Comparison of ENCODE assay signal across 20 cellular contexts in the genomic region with DNA sequence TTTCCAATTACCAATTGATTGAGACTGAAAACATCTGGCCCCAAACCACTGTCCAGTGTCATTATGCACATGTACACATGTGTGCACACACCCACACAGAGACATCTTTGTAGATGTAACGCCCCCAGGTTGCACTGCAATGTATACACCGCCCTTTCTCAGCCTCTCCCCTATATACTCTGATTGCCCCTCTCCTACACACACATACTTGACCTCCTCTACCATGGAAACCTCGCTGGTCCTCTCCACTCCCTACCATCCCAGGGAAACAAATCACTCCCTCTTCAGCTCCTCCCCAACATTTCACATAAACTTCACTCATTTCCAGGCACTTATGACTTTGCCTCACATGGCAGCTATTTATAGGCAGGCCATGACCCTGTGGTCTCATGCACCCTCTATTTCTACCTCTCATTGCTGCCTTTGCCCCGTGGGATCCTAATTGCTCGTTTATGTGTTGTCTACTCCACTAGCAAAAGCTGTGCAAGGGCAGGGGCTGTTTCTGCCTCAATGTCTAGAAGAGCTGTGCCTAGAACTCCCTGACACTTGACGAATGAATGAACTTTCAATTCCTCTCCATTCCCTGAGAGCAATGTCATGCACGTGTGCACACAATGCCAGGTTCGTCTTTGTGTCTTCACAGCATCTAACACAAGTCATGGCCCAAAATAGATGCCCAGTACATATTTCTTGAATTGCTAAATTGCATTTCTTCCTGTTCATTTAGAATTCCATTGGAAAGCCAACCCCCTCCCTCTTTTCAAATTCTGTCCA. TPM values are rescaled to one million over a fixed set of nuclear protein-coding genes. Genes with fewer than 3 reads are reported as not detected.
A peak's percentile ranks its signal among the peaks of the same experiment; 100 is the strongest.
DNase-seq lines count a peak whose midpoint lies in the region; ATAC-seq, FAIRE-seq and TF ChIP-seq lines count a peak whose summit lies in the region.
"Had no signal": no experiment of that assay in that cellular context is flagged by ENCODE, and none has a peak within 500 bp of the region (broad histone marks: within the 10 kb centered on the region; RNA-seq: fewer than 3 reads in every experiment).

No MANE protein-coding gene starts in this region.

- no peak overlapping the region for H3K9ac ChIP-seq in keratinocyte (ENCODE audit: control insufficient read depth, extremely low read depth, insufficient read depth, low read length)

- intact Hi-C loops in activated B cell treated with CpG ODN at 0.5 μM for 24 hours (cut with micrococcal nuclease) (no loop called here), left ventricle myocardium inferior (cut with micrococcal nuclease) (no loop called here), Calu3 (cut with micrococcal nuclease; ENCODE audit: unreplicated experiment) (loop anchor here (5.0 kb wide), 1 partner anchor 47 kb away; no protein-coding TSS in a partner anchor)

- BruUV-seq in Calu3 (replicated peaks; lab: Mats Ljungman, UMichigan), result no TSS peak

- no peak overlapping the region for H3K4me3 Mint-ChIP-seq in activated naive CD4-positive, alpha-beta T cell treated with anti-CD3 and anti-CD28 coated beads, Interleukin-2, amount 10 ng/mL, durations not matched to agents 7 days and 5 days
- H3K4me3 Mint-ChIP-seq in activated B cell treated with CpG ODN at 0.5 μM for 24 hours (peak overlapping the region; percentile 12), Calu3 (ENCODE audit: low read depth, unreplicated experiment) (no peak overlapping the region)
- H3K4me3 Mint-ChIP-seq: dendritic cell treated with granulocyte-macrophage colony-stimulating factor and Interleukin-4, amounts not matched to agents 40 ng/mL and 50 ng/mL, for 4 days had no signal

- H3K27me3 ChIP-seq in keratinocyte (ENCODE audit: control insufficient read depth, extremely low read depth, insufficient read depth, low read length), result peaks cover 11% of the 10 kb centered on the region
- H3K27me3 ChIP-seq in left ventricle myocardium inferior (ENCODE audit: low read depth), result peaks cover 13% of the 10 kb centered on the region
- H3K27me3 ChIP-seq: body of pancreas, gastrocnemius medialis had no signal

- peak; percentile 51 for ATAC-seq in activated B cell treated with CpG ODN at 0.5 μM for 24 hours (ENCODE audit: low read depth)
- ATAC-seq: body of pancreas, gastrocnemius medialis had no signal

- dilution Hi-C loops in keratinocyte (cut with MboI; ENCODE audit: extremely low pct_ligation_motif_present, low sequenced_read_pairs), result no loop called here

- H3K4me1 Mint-ChIP-seq in activated naive CD4-positive, alpha-beta T cell treated with anti-CD3 and anti-CD28 coated beads, Interleukin-2, amount 10 ng/mL, durations not matched to agents 7 days and 5 days, result peaks cover 89% of the 10 kb centered on the region
- H3K4me1 Mint-ChIP-seq in activated B cell treated with CpG ODN at 0.5 μM for 24 hours (peaks cover 78% of the 10 kb centered on the region), Calu3 (ENCODE audit: low read depth, unreplicated experiment) (peaks cover 19% of the 10 kb centered on the region)

- H3K9me3 Mint-ChIP-seq in activated naive CD4-positive, alpha-beta T cell treated with anti-CD3 and anti-CD28 coated beads, Interleukin-2, amount 10 ng/mL, durations not matched to agents 7 days and 5 days, result no peaks in the 10 kb centered on the region
- H3K9me3 Mint-ChIP-seq in activated B cell treated with CpG ODN at 0.5 μM for 24 hours (no peaks in the 10 kb centered on the region), Calu3 (ENCODE audit: low read depth, unreplicated experiment) (no peaks in the 10 kb centered on the region)
- H3K9me3 Mint-ChIP-seq: dendritic cell treated with granulocyte-macrophage colony-stimulating factor and Interleukin-4, amounts not matched to agents 40 ng/mL and 50 ng/mL, for 4 days had no signal

- H3K36me3 ChIP-seq in keratinocyte (ENCODE audit: control insufficient read depth in 2 of 2, extremely low read depth in 1 of 2, insufficient read depth in 2 of 2, low read length in 2 of 2), result no peaks in the 10 kb centered on the region
- H3K36me3 ChIP-seq in left ventricle myocardium inferior, result no peaks in the 10 kb centered on the region
- H3K36me3 ChIP-seq: gastrocnemius medialis had no signal

- no peaks in the 10 kb centered on the region for H3K4me1 ChIP-seq in keratinocyte (ENCODE audit: control insufficient read depth, extremely low read depth, insufficient read depth, low read length)
- peaks cover 16% of the 10 kb centered on the region for H3K4me1 ChIP-seq in left ventricle myocardium inferior
- H3K4me1 ChIP-seq: gastrocnemius medialis had no signal

- no peak overlapping the region for H3K4me2 ChIP-seq in keratinocyte (ENCODE audit: control insufficient read depth, extremely low read depth, insufficient read depth, low read depth, low read length)

- H3K9me3 ChIP-seq in keratinocyte (ENCODE audit: control insufficient read depth, low read depth, low read length) (no peaks in the 10 kb centered on the region), left ventricle myocardium inferior (replicated peaks) (no peaks in the 10 kb centered on the region)
- H3K9me3 ChIP-seq: body of pancreas, gastrocnemius medialis had no signal

- TF ChIP-seq CTCF in activated B cell treated with CpG ODN at 0.5 μM for 24 hours (IDR thresholded peaks at IDR 0.05) (no peak), keratinocyte (optimal IDR thresholded peaks at IDR 0.05 in 1 of 3, IDR thresholded peaks at IDR 0.05 in 1 of 3, conservative IDR thresholded peaks at IDR 0.05 in 1 of 3; ENCODE audit: extremely low read depth in 1 of 3, insufficient read depth in 2 of 3, low read length in 3 of 3) (no peak), left ventricle myocardium inferior (IDR thresholded peaks at IDR 0.05; ENCODE audit: borderline replicate concordance) (no peak), Calu3 (IDR thresholded peaks at IDR 0.05; ENCODE audit: unreplicated experiment) (no peak)

- H3K9me1 ChIP-seq in keratinocyte (ENCODE audit: control insufficient read depth, extremely low read depth, insufficient read depth, low read length), result no peaks in the 10 kb centered on the region

- H3K79me2 ChIP-seq in keratinocyte (ENCODE audit: control insufficient read depth, insufficient read depth, low read length), result no peaks in the 10 kb centered on the region

- H3K27ac ChIP-seq in keratinocyte (ENCODE audit: control insufficient read depth, insufficient read depth, low read length), result no peak overlapping the region
- no peak overlapping the region for H3K27ac ChIP-seq in left ventricle myocardium inferior (replicated peaks)
- H3K27ac ChIP-seq: body of pancreas, gastrocnemius medialis had no signal

- peak overlapping the region; percentile 82 for H3K27ac Mint-ChIP-seq in activated naive CD4-positive, alpha-beta T cell treated with anti-CD3 and anti-CD28 coated beads, Interleukin-2, amount 10 ng/mL, durations not matched to agents 7 days and 5 days
- H3K27ac Mint-ChIP-seq in activated B cell treated with CpG ODN at 0.5 μM for 24 hours (no peak overlapping the region), Calu3 (ENCODE audit: unreplicated experiment) (no peak overlapping the region)
- H3K27ac Mint-ChIP-seq: dendritic cell treated with granulocyte-macrophage colony-stimulating factor and Interleukin-4, amounts not matched to agents 40 ng/mL and 50 ng/mL, for 4 days had no signal

- H4K20me1 ChIP-seq in keratinocyte (ENCODE audit: control insufficient read depth, extremely low read depth, insufficient read depth, low read length), result no peaks in the 10 kb centered on the region

- H3K4me3 ChIP-seq in keratinocyte (ENCODE audit: control insufficient read depth in 2 of 3, extremely low read depth in 1 of 3, insufficient read depth in 2 of 3, low read depth in 1 of 3, low read length in 3 of 3) (no peak overlapping the region), left ventricle myocardium inferior (no peak overlapping the region)
- H3K4me3 ChIP-seq: body of pancreas, gastrocnemius medialis had no signal

- no peak for DNase-seq in activated naive CD4-positive, alpha-beta T cell treated with anti-CD3 and anti-CD28 coated beads, Interleukin-2, amount 10 ng/mL, durations not matched to agents 7 days and 5 days
- DNase-seq in activated naive CD4-positive, alpha-beta T cell (lab: John Stamatoyannopoulos, UW), result no peak
- DNase-seq in activated B cell treated with CpG ODN at 0.5 μM for 24 hours (no peak), keratinocyte (ENCODE audit: low read depth, low spot score) (no peak), urothelium cell line (ENCODE audit: low spot score) (no peak), left ventricle myocardium inferior (no peak), occipital lobe (lab: John Stamatoyannopoulos, UW) (no peak), Calu3 (no peak)
- DNase-seq: body of pancreas, gastrocnemius medialis, GF-D8, NCI-H1694, SHP77, T-helper 9 cell had no signal

- POLR2A ChIA-PET in activated B cell treated with CpG ODN at 0.5 μM for 24 hours (lab: Charles Lee), result no interaction called here

- CTCF ChIA-PET in activated naive CD4-positive, alpha-beta T cell treated with anti-CD3 and anti-CD28 coated beads, Interleukin-2, amount 10 ng/mL, durations not matched to agents 7 days and 5 days (lab: Charles Lee), result interaction anchor here (0.9 to 2.1 kb wide), 3 partner anchors 17 to 21 kb away, joined by 3 to 6 read pairs (median 4); no protein-coding TSS in a partner anchor
- CTCF ChIA-PET in activated B cell treated with CpG ODN at 0.5 μM for 24 hours (lab: Charles Lee) (interaction anchor here (0.9 to 2.0 kb wide), 3 partner anchors 17 to 415 kb away, joined by 3 to 8 read pairs (median 4); no protein-coding TSS in a partner anchor), Calu3 (lab: Charles Lee) (no interaction called here)

- H2AFZ ChIP-seq in keratinocyte (ENCODE audit: control insufficient read depth, low read length), result no peak overlapping the region

- H3K27me3 Mint-ChIP-seq in activated naive CD4-positive, alpha-beta T cell treated with anti-CD3 and anti-CD28 coated beads, Interleukin-2, amount 10 ng/mL, durations not matched to agents 7 days and 5 days, result no peaks in the 10 kb centered on the region
- no peaks in the 10 kb centered on the region for H3K27me3 Mint-ChIP-seq in activated B cell treated with CpG ODN at 0.5 μM for 24 hours
- H3K27me3 Mint-ChIP-seq in Calu3 (ENCODE audit: unreplicated experiment), result peaks cover 17% of the 10 kb centered on the region

- peak; percentile 26 for FAIRE-seq in keratinocyte (lab: Jason Lieb, UNC)
- FAIRE-seq in urothelium cell line (lab: Jason Lieb, UNC), result peak; percentile 88
- FAIRE-seq: D721Med, H54 had no signal

- peaks cover 71% of the 10 kb centered on the region for H3K36me3 Mint-ChIP-seq in activated naive CD4-positive, alpha-beta T cell treated with anti-CD3 and anti-CD28 coated beads, Interleukin-2, amount 10 ng/mL, durations not matched to agents 7 days and 5 days
- H3K36me3 Mint-ChIP-seq in activated B cell treated with CpG ODN at 0.5 μM for 24 hours (ENCODE audit: low read depth) (peaks cover 7% of the 10 kb centered on the region), Calu3 (ENCODE audit: insufficient read depth, unreplicated experiment) (no peaks in the 10 kb centered on the region)

RNA-seq across cellular contexts. Expression of gene TMA7B, which starts 10.0 kb away (rescaled TPM):
- total RNA-seq in activated B cell treated with CpG ODN at 0.5 μM for 24 hours (0.58 TPM in 1 of 2 replicates, not detected in the other), left ventricle myocardium inferior (not detected), occipital lobe (not detected), Calu3 (2022) (not detected in 2 replicates)
- not detected in 3 replicates for polyA plus RNA-seq in keratinocyte
- not detected for polyA plus RNA-seq in keratinocyte (2011; ENCODE audit: low read depth)
- polyA plus RNA-seq in keratinocyte (2011; cell fraction: cytosol; rRNA removed), result not detected in 2 replicates
- polyA plus RNA-seq in keratinocyte (2011; cell fraction: nucleus; rRNA removed), result not detected in 2 replicates
- polyA plus RNA-seq in keratinocyte (2012; ENCODE audit: low replicate concordance), result not detected in 2 replicates
- polyA minus RNA-seq in keratinocyte, result not detected in 3 replicates
- polyA minus RNA-seq in keratinocyte (2011; cell fraction: cytosol; rRNA and poly(A)+ RNA removed), result not detected
- not detected in 2 replicates for polyA minus RNA-seq in keratinocyte (2011; cell fraction: nucleus; rRNA and poly(A)+ RNA removed)
- total RNA-seq: body of pancreas, epithelial cell of proximal tubule, gastrocnemius medialis, HT-29 had no signal
- polyA plus RNA-seq: liver had no signal

RNA-seq across cellular contexts. Expression of gene FAM83F, which starts 44.6 kb away (rescaled TPM):
- total RNA-seq in activated B cell treated with CpG ODN at 0.5 μM for 24 hours (0.02 and 0.13 TPM in 2 replicates), left ventricle myocardium inferior (4.4 TPM), occipital lobe (0.78 TPM), Calu3 (2022) (21.0 and 21.9 TPM in 2 replicates)
- 15.3 to 45.1 TPM (median 22.8 TPM) in 3 replicates for polyA plus RNA-seq in keratinocyte
- 9.5 TPM for polyA plus RNA-seq in keratinocyte (2011; ENCODE audit: low read depth)
- polyA plus RNA-seq in keratinocyte (2011; cell fraction: cytosol; rRNA removed), result 19.8 and 29.4 TPM in 2 replicates
- polyA plus RNA-seq in keratinocyte (2011; cell fraction: nucleus; rRNA removed), result 35.3 and 43.3 TPM in 2 replicates
- polyA plus RNA-seq in keratinocyte (2012; ENCODE audit: low replicate concordance), result 20.1 and 21.1 TPM in 2 replicates
- 53.5 to 74.3 TPM (median 58.2 TPM) in 3 replicates for polyA minus RNA-seq in keratinocyte
- 35.7 TPM for polyA minus RNA-seq in keratinocyte (2011; cell fraction: cytosol; rRNA and poly(A)+ RNA removed)
- polyA minus RNA-seq in keratinocyte (2011; cell fraction: nucleus; rRNA and poly(A)+ RNA removed), result 33.4 and 46.8 TPM in 2 replicates

RNA-seq across cellular contexts. Expression of gene GRAP2, which starts 49.3 kb away (rescaled TPM):
- total RNA-seq in activated B cell treated with CpG ODN at 0.5 μM for 24 hours (4.2 and 4.3 TPM in 2 replicates), left ventricle myocardium inferior (1.6 TPM), occipital lobe (2.7 TPM), Calu3 (2022) (not detected in 2 replicates)
- polyA plus RNA-seq in keratinocyte, result 0.04 TPM in 1 of 3 replicates, not detected in the others
- not detected for polyA plus RNA-seq in keratinocyte (2011; ENCODE audit: low read depth)
- polyA plus RNA-seq in keratinocyte (2011; cell fraction: cytosol; rRNA removed), result not detected in 2 replicates
- polyA plus RNA-seq in keratinocyte (2011; cell fraction: nucleus; rRNA removed), result not detected in 2 replicates
- polyA plus RNA-seq in keratinocyte (2012; ENCODE audit: low replicate concordance), result 0.18 TPM in 1 of 2 replicates, not detected in the other
- not detected in 3 replicates for polyA minus RNA-seq in keratinocyte
- polyA minus RNA-seq in keratinocyte (2011; cell fraction: cytosol; rRNA and poly(A)+ RNA removed), result not detected
- not detected in 2 replicates for polyA minus RNA-seq in keratinocyte (2011; cell fraction: nucleus; rRNA and poly(A)+ RNA removed)
- total RNA-seq: epithelial cell of proximal tubule, HT-29 had no signal

RNA-seq across cellular contexts. Expression of gene ENTHD1, which starts 56.6 kb away (rescaled TPM):
- total RNA-seq in activated B cell treated with CpG ODN at 0.5 μM for 24 hours (0.15 TPM in 1 of 2 replicates, not detected in the other), left ventricle myocardium inferior (not detected), occipital lobe (0.16 TPM), Calu3 (2022) (not detected in 2 replicates)
- not detected in 3 replicates for polyA plus RNA-seq in keratinocyte
- polyA plus RNA-seq in keratinocyte (2011; ENCODE audit: low read depth), result 0.12 TPM
- not detected in 2 replicates for polyA plus RNA-seq in keratinocyte (2011; cell fraction: cytosol; rRNA removed)
- not detected in 2 replicates for polyA plus RNA-seq in keratinocyte (2011; cell fraction: nucleus; rRNA removed)
- not detected in 2 replicates for polyA plus RNA-seq in keratinocyte (2012; ENCODE audit: low replicate concordance)
- polyA minus RNA-seq in keratinocyte, result not detected in 3 replicates
- not detected for polyA minus RNA-seq in keratinocyte (2011; cell fraction: cytosol; rRNA and poly(A)+ RNA removed)
- polyA minus RNA-seq in keratinocyte (2011; cell fraction: nucleus; rRNA and poly(A)+ RNA removed), result not detected in 2 replicates
- total RNA-seq: body of pancreas, epithelial cell of proximal tubule, gastrocnemius medialis, HT-29, liver had no signal
- polyA plus RNA-seq: liver had no signal
